Comparison of ENCODE assay signal across 30 cellular contexts in the genomic region with DNA sequence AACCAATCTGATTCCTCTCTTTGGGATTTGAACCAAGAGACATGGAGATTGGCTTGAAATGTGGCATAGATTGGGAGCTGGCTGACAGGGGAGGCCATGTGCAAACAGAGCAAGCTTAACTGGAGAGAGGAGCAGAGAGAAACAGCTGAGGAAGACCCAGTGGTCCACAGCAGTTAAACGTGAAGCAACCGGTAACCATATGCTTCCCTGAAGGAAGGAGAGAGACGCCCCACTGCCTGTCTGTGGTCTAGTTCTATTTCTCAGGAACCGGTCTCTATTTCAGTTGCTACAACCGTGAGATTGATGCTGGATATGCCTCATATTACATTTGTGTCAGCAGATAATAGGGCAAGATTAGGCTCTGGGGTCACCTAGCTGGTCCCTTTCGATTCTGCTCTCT.
"Had no signal": no experiment of that assay in that cellular context is flagged by ENCODE, and none has a peak within 500 bp of the region (broad histone marks: within the 10 kb centered on the region; RNA-seq: fewer than 3 reads in every experiment).

No MANE protein-coding gene starts in this region.

- H3K27me3 ChIP-seq: neutrophil, pancreas, sigmoid colon, stomach, thyroid gland, tibial nerve, uterus had no signal

- H3K4me1 ChIP-seq: psoas muscle, right lobe of liver, tibial nerve, uterus had no signal

- H3K36me3 ChIP-seq: neutrophil, pancreas, right lobe of liver, sigmoid colon, stomach, thoracic aorta, thyroid gland, tibial nerve, upper lobe of right lung, uterus had no signal

- H3K27ac Mint-ChIP-seq: naive B cell; natural killer cell treated with Interleukin-12 subunit alpha and Interleukin-12 subunit beta and Interleukin-15 and Interleukin-18, amount 100 ng/mL, for 72 hours; nephron progenitor cell; progenitor cell of endocrine pancreas; stimulated activated effector memory CD8-positive, alpha-beta T cell treated with anti-CD3 and anti-CD28 coated beads, Interleukin-12 subunit alpha, Interleukin-12 subunit beta, amount 100 ng/mL, for 72 hours; stimulated activated naive B cell treated with anti-CD40 and anti-IgM and Interleukin-4, amounts not matched to agents 10 μg/mL and 1 μg/mL and 100 μg/mL, for 72 hours; stimulated activated naive CD8-positive, alpha-beta T cell treated with anti-CD3 and anti-CD28 coated beads, Interleukin-15, Interleukin-2, amounts not matched to agents 100 ng/mL and 50 ng/mL, for 24 hours; type B pancreatic cell had no signal

- DNase-seq: naive B cell; naive thymus-derived CD8-positive, alpha-beta T cell; nephron progenitor cell; nucleus accumbens; pancreas; posterior cingulate gyrus; psoas muscle; right cardiac atrium; right lobe of liver; sigmoid colon; small intestine; stimulated activated CD4-positive, alpha-beta T cell treated with anti-CD3 and anti-CD28 coated beads, Interleukin-15, amount 100 ng/mL, for 24 hours; stimulated activated CD4-positive, alpha-beta T cell treated with anti-CD3 and anti-CD28 coated beads, Interleukin-2, amount 100 ng/mL, for 24 hours; stimulated activated CD4-positive, alpha-beta T cell treated with anti-CD3 and anti-CD28 coated beads, Interleukin-2, amount 100 ng/mL, for 48 hours; stimulated activated CD4-positive, alpha-beta T cell treated with anti-CD3 and anti-CD28 coated beads, Interleukin-4, amount 100 ng/mL, for 24 hours; stimulated activated naive B cell treated with anti-CD40 and anti-IgM and Interleukin-4, amounts not matched to agents 10 μg/mL and 1 μg/mL and 100 μg/mL, for 72 hours; stimulated activated naive CD4-positive, alpha-beta T cell treated with Interleukin-2 at 50 U/mL for 16 hours; stomach; thyroid gland; upper lobe of right lung; uterus had no signal

- H3K4me1 Mint-ChIP-seq: naive B cell; naive thymus-derived CD8-positive, alpha-beta T cell; neural crest cell; stimulated activated effector memory CD8-positive, alpha-beta T cell treated with anti-CD3 and anti-CD28 coated beads, Interleukin-12 subunit alpha, Interleukin-12 subunit beta, amount 100 ng/mL, for 72 hours; stimulated activated naive B cell treated with anti-CD40 and anti-IgM and Interleukin-4, amounts not matched to agents 10 μg/mL and 1 μg/mL and 100 μg/mL, for 72 hours had no signal

- H3K4me3 ChIP-seq: pancreas, psoas muscle, right lobe of liver, sigmoid colon, stomach, thoracic aorta, thyroid gland, tibial nerve, upper lobe of right lung, uterus had no signal

- H3K36me3 Mint-ChIP-seq: naive B cell; naive thymus-derived CD8-positive, alpha-beta T cell; natural killer cell treated with Interleukin-12 subunit alpha and Interleukin-12 subunit beta and Interleukin-15 and Interleukin-18, amount 100 ng/mL, for 72 hours; stimulated activated effector memory CD8-positive, alpha-beta T cell treated with anti-CD3 and anti-CD28 coated beads, Interleukin-12 subunit alpha, Interleukin-12 subunit beta, amount 100 ng/mL, for 72 hours; stimulated activated naive B cell treated with anti-CD40 and anti-IgM and Interleukin-4, amounts not matched to agents 10 μg/mL and 1 μg/mL and 100 μg/mL, for 72 hours; type B pancreatic cell had no signal

- H3K27ac ChIP-seq: neutrophil, pancreas, psoas muscle, right lobe of liver, sigmoid colon, thoracic aorta, thyroid gland, tibial nerve, upper lobe of right lung, uterus had no signal

- H3K4me3 Mint-ChIP-seq: naive B cell; naive thymus-derived CD8-positive, alpha-beta T cell; natural killer cell treated with Interleukin-12 subunit alpha and Interleukin-12 subunit beta and Interleukin-15 and Interleukin-18, amount 100 ng/mL, for 72 hours; nephron progenitor cell; neural crest cell; stimulated activated effector memory CD8-positive, alpha-beta T cell treated with anti-CD3 and anti-CD28 coated beads, Interleukin-12 subunit alpha, Interleukin-12 subunit beta, amount 100 ng/mL, for 72 hours; stimulated activated naive B cell treated with anti-CD40 and anti-IgM and Interleukin-4, amounts not matched to agents 10 μg/mL and 1 μg/mL and 100 μg/mL, for 72 hours; stimulated activated naive CD8-positive, alpha-beta T cell treated with anti-CD3 and anti-CD28 coated beads, Interleukin-15, Interleukin-2, amounts not matched to agents 100 ng/mL and 50 ng/mL, for 24 hours; type B pancreatic cell had no signal

- FAIRE-seq: pancreas, small intestine had no signal

- H3K9me3 ChIP-seq: neutrophil, pancreas, psoas muscle, right lobe of liver, sigmoid colon, stomach, thoracic aorta, thyroid gland, tibial nerve, upper lobe of right lung, uterus had no signal

- ATAC-seq: naive thymus-derived CD8-positive, alpha-beta T cell; natural killer cell treated with Interleukin-12 subunit alpha and Interleukin-12 subunit beta and Interleukin-15 and Interleukin-18, amount 100 ng/mL, for 72 hours; pancreas; psoas muscle; right cardiac atrium; right lobe of liver; stimulated activated effector memory CD8-positive, alpha-beta T cell treated with anti-CD3 and anti-CD28 coated beads, Interleukin-12 subunit alpha, Interleukin-12 subunit beta, amount 100 ng/mL, for 72 hours; stimulated activated naive B cell treated with anti-CD40 and anti-IgM and Interleukin-4, amounts not matched to agents 10 μg/mL and 1 μg/mL and 100 μg/mL, for 72 hours; upper lobe of right lung had no signal

- H3K9me3 Mint-ChIP-seq: naive B cell; naive thymus-derived CD8-positive, alpha-beta T cell; natural killer cell treated with Interleukin-12 subunit alpha and Interleukin-12 subunit beta and Interleukin-15 and Interleukin-18, amount 100 ng/mL, for 72 hours; nephron progenitor cell; neural crest cell; stimulated activated effector memory CD8-positive, alpha-beta T cell treated with anti-CD3 and anti-CD28 coated beads, Interleukin-12 subunit alpha, Interleukin-12 subunit beta, amount 100 ng/mL, for 72 hours; stimulated activated naive B cell treated with anti-CD40 and anti-IgM and Interleukin-4, amounts not matched to agents 10 μg/mL and 1 μg/mL and 100 μg/mL, for 72 hours; stimulated activated naive CD8-positive, alpha-beta T cell treated with anti-CD3 and anti-CD28 coated beads, Interleukin-15, Interleukin-2, amounts not matched to agents 100 ng/mL and 50 ng/mL, for 24 hours; type B pancreatic cell had no signal
